Comparison of ENCODE assay signal across 8 cellular contexts in genomic region chr3:94336076-94336741, GRCh38.
DNase-seq lines count a peak whose midpoint lies in the region.

No MANE protein-coding gene starts in this region.

- DNase-seq in DMS53 treated with DMSO at 0.1 percent for 48 hours (lab: John Stamatoyannopoulos, UW; ENCODE audit: unreplicated experiment) (peak; percentile 32), NAMALWA (ENCODE audit: low spot score) (peak; percentile 10), dermis blood vessel endothelial cell (peak; percentile 55), midbrain (lab: John Stamatoyannopoulos, UW) (peak; percentile 30), DMS79 treated with DMSO at 0.1 percent for 48 hours (lab: John Stamatoyannopoulos, UW) (no peak)
- DNase-seq in activated naive CD4-positive, alpha-beta T cell treated with Interleukin-2 at 50 U/mL for 16 hours: no peak
- DNase-seq in activated CD4-positive, CD25-positive, alpha-beta regulatory T cell treated with anti-CD3 and anti-CD28 coated beads, Interleukin-2, amount 50 U/mL, for 72 hours: no peak
- no peak for DNase-seq in stimulated activated CD4-positive, alpha-beta T cell treated with anti-CD3 and anti-CD28 coated beads, Interleukin-15, amount 100 ng/mL, for 24 hours

Comparison
In these comparisons a context has a peak if more than half of its experiments do, and no peak if none do; other contexts are left out.
1. DNase-seq: peak in DMS53 treated with DMSO at 0.1 percent for 48 hours (single experiment), NAMALWA (single experiment), dermis blood vessel endothelial cell (single experiment) and midbrain (single experiment); none in activated naive CD4-positive, alpha-beta T cell treated with Interleukin-2 at 50 U/mL for 16 hours (single experiment), activated CD4-positive, CD25-positive, alpha-beta regulatory T cell treated with anti-CD3 and anti-CD28 coated beads, Interleukin-2, amount 50 U/mL, for 72 hours (single experiment), stimulated activated CD4-positive, alpha-beta T cell treated with anti-CD3 and anti-CD28 coated beads, Interleukin-15, amount 100 ng/mL, for 24 hours (single experiment) and DMS79 treated with DMSO at 0.1 percent for 48 hours (single experiment).